Comparison of ENCODE assay signal across 24 cellular contexts in the genomic region with DNA sequence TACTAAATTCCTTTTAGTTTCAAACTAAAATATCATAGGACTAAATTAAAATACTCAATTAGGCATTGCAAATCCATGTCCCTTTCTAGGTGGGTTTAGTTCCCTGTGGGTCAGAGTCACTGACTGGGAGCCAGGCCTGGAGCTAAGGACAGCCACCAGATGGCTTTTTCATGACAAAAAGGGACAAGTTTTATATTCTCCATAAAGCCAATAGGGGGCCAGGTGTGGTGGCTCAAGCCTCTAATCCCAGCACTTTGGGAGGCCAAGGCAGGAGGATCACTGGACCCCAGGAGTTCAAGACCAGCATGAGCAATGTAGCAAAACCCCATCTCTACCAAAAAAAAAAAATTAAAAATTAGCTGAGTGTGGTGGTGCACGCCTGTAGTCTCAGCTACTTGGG. TPM values are rescaled to one million over a fixed set of nuclear protein-coding genes. Genes with fewer than 3 reads are reported as not detected.
DNase-seq lines count a peak whose midpoint lies in the region; ATAC-seq and TF ChIP-seq lines count a peak whose summit lies in the region.
"Had no signal": no experiment of that assay in that cellular context is flagged by ENCODE, and none has a peak within 500 bp of the region (broad histone marks: within the 10 kb centered on the region; RNA-seq: fewer than 3 reads in every experiment).

No MANE protein-coding gene starts in this region.

- RAD21 ChIA-PET in HCT116 (lab: Charles Lee; ENCODE audit: low non-redundant PET in 1 of 2, low total read pairs in 2 of 2, uncharacterized antibody in 2 of 2, unreplicated experiment in 2 of 2), result interaction anchor here in 1 of 2 experiments (0.7 kb wide), 1 partner anchor 34 kb away, joined by 3 read pairs; no protein-coding TSS in a partner anchor

- H4K20me1 ChIP-seq in DOHH2 (ENCODE audit: control insufficient read depth, insufficient read depth, low read depth, low read length) (no peaks in the 10 kb centered on the region), HCT116 (ENCODE audit: insufficient read depth) (no peaks in the 10 kb centered on the region), PC-3 (ENCODE audit: low read length) (no peaks in the 10 kb centered on the region)

- no peaks in the 10 kb centered on the region for H3K36me3 ChIP-seq in DOHH2 (ENCODE audit: control insufficient read depth, low read length)
- H3K36me3 ChIP-seq in HCT116 (ENCODE audit: control insufficient read depth in 1 of 2, insufficient read depth in 2 of 2, low read length in 2 of 2), result no peaks in the 10 kb centered on the region
- no peaks in the 10 kb centered on the region for H3K36me3 ChIP-seq in PC-3 (ENCODE audit: low read depth, low read length)
- H3K36me3 ChIP-seq in liver (ENCODE audit: control insufficient read depth in 4 of 4, insufficient read depth in 3 of 4, low read depth in 1 of 4, low read length in 3 of 4), result no peaks in the 10 kb centered on the region
- H3K36me3 ChIP-seq in testis (ENCODE audit: low read depth, missing control alignments), result no peaks in the 10 kb centered on the region
- H3K36me3 ChIP-seq: esophagus muscularis mucosa, gastroesophageal sphincter, prostate gland, suprapubic skin, uterus had no signal

- no peak overlapping the region for H3K4me3 ChIP-seq in DOHH2 (ENCODE audit: low read length)
- H3K4me3 ChIP-seq in HCT116 (replicated peaks in 1 of 2; ENCODE audit: low read depth in 1 of 2, low read length in 2 of 2), result no peak overlapping the region
- no peak overlapping the region for H3K4me3 ChIP-seq in PC-3 (ENCODE audit: low read length)
- H3K4me3 ChIP-seq in liver (ENCODE audit: low read depth in 1 of 3, low read length in 3 of 3), result no peak overlapping the region
- H3K4me3 ChIP-seq in testis, result no peak overlapping the region
- H3K4me3 ChIP-seq: esophagus muscularis mucosa, gastroesophageal sphincter, GM12878, mucosa of descending colon, prostate gland, suprapubic skin, uterus had no signal

- H3K9me2 ChIP-seq in DOHH2 (replicated peaks; ENCODE audit: control insufficient read depth, low read length) (no peaks in the 10 kb centered on the region), HCT116 (ENCODE audit: insufficient read depth) (no peaks in the 10 kb centered on the region), PC-3 (replicated peaks; ENCODE audit: low read length) (no peaks in the 10 kb centered on the region)

- H2AFZ ChIP-seq in HCT116 (ENCODE audit: low read depth, low read length, poor library complexity, severe bottlenecking) (no peak overlapping the region), PC-3 (ENCODE audit: low read length) (no peak overlapping the region)

- 95% methylated on average over 1 of the region's 1 CpG for WGBS in liver
- 95 to 96% methylated on average over 1 of the region's 1 CpG for WGBS in testis, 2 donors

- peak; percentile 39; the same call in 1 of the 2 replicates for TF ChIP-seq RAD21 in HCT116 (IDR thresholded peaks at IDR 0.05; ENCODE audit: low read depth)
- TF ChIP-seq RAD21 in liver (IDR thresholded peaks at IDR 0.05), result peak in 1 of 2 donors; percentile 66

- TF ChIP-seq POLR2A in HCT116 (IDR thresholded peaks at IDR 0.05; ENCODE audit: borderline replicate concordance, extremely low read depth, insufficient read depth, insufficient read length) (no peak), testis (IDR thresholded peaks at IDR 0.05) (no peak)

- TF ChIP-seq CTCF in DOHH2 (IDR thresholded peaks at IDR 0.05; ENCODE audit: low read depth, low read length, poor library complexity, severe bottlenecking), result peak; percentile 41
- TF ChIP-seq CTCF in HCT116 (IDR thresholded peaks at IDR 0.05 in 2 of 3, conservative IDR thresholded peaks at IDR 0.05 in 1 of 3; ENCODE audit: borderline replicate concordance in 1 of 3, insufficient read depth in 1 of 3, low read depth in 2 of 3, low read length in 2 of 3), result peak; percentile 51 to 92 (median 56)
- TF ChIP-seq CTCF in PC-3 (conservative IDR thresholded peaks at IDR 0.05; ENCODE audit: low read depth, low read length), result peak; percentile 44
- TF ChIP-seq CTCF in liver (IDR thresholded peaks at IDR 0.05; ENCODE audit: low read depth, low read length, missing input control), result peak; percentile 28
- no peak for TF ChIP-seq CTCF in testis (IDR thresholded peaks at IDR 0.05)

- no peak for DNase-seq in HCT116 (ENCODE audit: low read depth, low spot score)
- DNase-seq in PC-3, result no peak
- no peak for DNase-seq in NCI-H1417 treated with DMSO at 0.1 percent for 48 hours (lab: John Stamatoyannopoulos, UW)
- no peak for DNase-seq in stimulated activated naive CD4-positive, alpha-beta T cell treated with Interleukin-2 at 50 U/mL for 16 hours (lab: John Stamatoyannopoulos, UW)
- no peak for DNase-seq in testis
- DNase-seq: activated CD4-positive, alpha-beta T cell treated with anti-CD3 and anti-CD28 coated beads, Interleukin-2, amount 10 ng/mL, durations not matched to agents 24 days and 14 days; activated naive CD8-positive, alpha-beta T cell treated with anti-CD3 and anti-CD28 coated beads, Interleukin-2, amount 10 ng/mL, durations not matched to agents 7 days and 5 days; CD4-positive, alpha-beta T cell; DMS153; effector CD8-positive, alpha-beta T cell; GDM1; hypothalamus; mucosa of descending colon; NCI-H2107; NCI-H510A treated with DMSO at 0.1 percent for 48 hours; stimulated activated CD4-positive, alpha-beta T cell treated with anti-CD3 and anti-CD28 coated beads, Interleukin-1b, Interleukin-23, amount 100 ng/mL, for 48 hours; uterus had no signal

- H3K4me2 ChIP-seq in DOHH2 (ENCODE audit: low read length) (no peak overlapping the region), HCT116 (ENCODE audit: low read length) (no peak overlapping the region), PC-3 (ENCODE audit: low read length) (no peak overlapping the region)

- ATAC-seq in HCT116, result peak; percentile 70
- ATAC-seq in PC-3, result no peak
- ATAC-seq: gastroesophageal sphincter, GM12878, mucosa of descending colon had no signal

- H3K4me1 ChIP-seq in DOHH2 (ENCODE audit: control insufficient read depth, low read length) (no peaks in the 10 kb centered on the region), HCT116 (ENCODE audit: control insufficient read depth in 1 of 2, insufficient read depth in 2 of 2, low read length in 2 of 2) (peaks cover 2 to 26% of the 10 kb centered on the region in 2 experiments; a peak in 3 of 4 replicates), PC-3 (ENCODE audit: insufficient read depth, low read length) (peaks cover 27% of the 10 kb centered on the region), liver (ENCODE audit: control insufficient read depth in 4 of 4, insufficient read depth in 4 of 4, low read length in 3 of 4) (no peaks in the 10 kb centered on the region), testis (no peaks in the 10 kb centered on the region)
- H3K4me1 ChIP-seq: esophagus muscularis mucosa, gastroesophageal sphincter, prostate gland, suprapubic skin, uterus had no signal

- BruUV-seq in HCT116 (replicated peaks; lab: Mats Ljungman, UMichigan), result no TSS peak
- no TSS peak for BruUV-seq in PC-3 (replicated peaks; lab: Mats Ljungman, UMichigan)

- H3K27me3 ChIP-seq in DOHH2 (ENCODE audit: control insufficient read depth, low read length) (no peaks in the 10 kb centered on the region), HCT116 (ENCODE audit: insufficient read depth, low read length) (no peaks in the 10 kb centered on the region), PC-3 (ENCODE audit: low read length) (no peaks in the 10 kb centered on the region), liver (ENCODE audit: control insufficient read depth in 4 of 4, insufficient read depth in 4 of 4, low read length in 3 of 4) (no peaks in the 10 kb centered on the region), testis (no peaks in the 10 kb centered on the region)
- H3K27me3 ChIP-seq: uterus had no signal

- intact Hi-C loops in HCT116 (cut with micrococcal nuclease) (loop anchor here (5.0 kb wide), 1 partner anchor 94 kb away; no protein-coding TSS in a partner anchor), PC-3 (cut with micrococcal nuclease) (no loop called here), testis (cut with DNase I; ENCODE audit: low total_unique reads) (loop anchor here (10.0 kb wide), 1 partner anchor 194 kb away; no protein-coding TSS in a partner anchor)

- no peaks in the 10 kb centered on the region for H3K9me3 ChIP-seq in DOHH2 (ENCODE audit: control insufficient read depth, insufficient read depth, low read length)
- H3K9me3 ChIP-seq in HCT116 (ENCODE audit: control insufficient read depth in 1 of 2, insufficient read depth in 1 of 2, low read depth in 1 of 2, low read length in 2 of 2), result no peaks in the 10 kb centered on the region
- no peaks in the 10 kb centered on the region for H3K9me3 ChIP-seq in PC-3 (ENCODE audit: low read length)
- no peaks in the 10 kb centered on the region for H3K9me3 ChIP-seq in liver (ENCODE audit: control insufficient read depth in 4 of 4, low read length in 3 of 4)
- H3K9me3 ChIP-seq in testis, result no peaks in the 10 kb centered on the region
- H3K9me3 ChIP-seq: esophagus muscularis mucosa, gastroesophageal sphincter, mucosa of descending colon, prostate gland, suprapubic skin, uterus had no signal

- no peak overlapping the region for H3K9ac ChIP-seq in HCT116 (ENCODE audit: low read length)
- no peak overlapping the region for H3K9ac ChIP-seq in PC-3 (ENCODE audit: low read length)
- H3K9ac ChIP-seq in liver (ENCODE audit: low read depth in 1 of 2, low read length in 2 of 2), result no peak overlapping the region

- H3K79me2 ChIP-seq in DOHH2 (ENCODE audit: control insufficient read depth, low read length) (no peaks in the 10 kb centered on the region), HCT116 (ENCODE audit: insufficient read depth, low read length) (no peaks in the 10 kb centered on the region), PC-3 (ENCODE audit: low read length) (no peaks in the 10 kb centered on the region)

- H3K27ac ChIP-seq in DOHH2 (ENCODE audit: low read depth, low read length), result no peak overlapping the region
- no peak overlapping the region for H3K27ac ChIP-seq in HCT116 (ENCODE audit: low read depth, low read length)
- no peak overlapping the region for H3K27ac ChIP-seq in PC-3 (ENCODE audit: low read length)
- H3K27ac ChIP-seq in liver (ENCODE audit: low read depth in 1 of 2, low read length in 2 of 2), result no peak overlapping the region
- no peak overlapping the region for H3K27ac ChIP-seq in testis
- H3K27ac ChIP-seq: esophagus muscularis mucosa, gastroesophageal sphincter, prostate gland, suprapubic skin, uterus had no signal

- no peaks in the 10 kb centered on the region for H3F3A ChIP-seq in DOHH2 (ENCODE audit: control insufficient read depth, insufficient read depth)
- H3F3A ChIP-seq in PC-3 (ENCODE audit: low read length, unreplicated experiment), result no peaks in the 10 kb centered on the region

- CTCF ChIA-PET in HCT116 (lab: Charles Lee) (interaction anchor here (1.1 to 1.4 kb wide), 2 partner anchors 94 to 194 kb away, joined by 4 read pairs; no protein-coding TSS in a partner anchor), PC-3 (lab: Charles Lee) (no interaction called here)

- POLR2A ChIA-PET in HCT116 (lab: Charles Lee), result no interaction called here
- POLR2A ChIA-PET in PC-3 (lab: Charles Lee; ENCODE audit: unreplicated experiment), result no interaction called here

TF ChIP-seq in liver, 16 proteins besides CTCF, POLR2A, EP300 and RAD21 (continues in another document):
- no peak for TF ChIP-seq JUND (IDR thresholded peaks at IDR 0.05)

RNA-seq across cellular contexts. Expression of gene EIF5, which starts 35.4 kb away (rescaled TPM):
- total RNA-seq in HCT116 (2021; ENCODE audit: unreplicated experiment) (238 TPM), PC-3 (2014; rRNA removed) (198 and 216 TPM in 2 replicates), liver (100 to 1,000 TPM; 121 to 181 TPM), testis (100 to 1,000 TPM; 308 to 309 TPM)
- 220 and 254 TPM in 2 replicates for polyA plus RNA-seq in HCT116 (2012)
- polyA plus RNA-seq in liver (100 to 1,000 TPM; 203 to 435 TPM), testis (ENCODE audit: insufficient read depth, low read depth, low replicate concordance) (366 TPM)

Comparison
In these comparisons a context has a peak if more than half of its experiments do, and no peak if none do; other contexts are left out.
1. CTCF ChIP-seq: peak in DOHH2 (single experiment), HCT116 (3 of 3), PC-3 (single experiment) and liver (single experiment); none in testis (0 of 3).